Comparison of ENCODE assay signal across 23 cellular contexts in the genomic region with DNA sequence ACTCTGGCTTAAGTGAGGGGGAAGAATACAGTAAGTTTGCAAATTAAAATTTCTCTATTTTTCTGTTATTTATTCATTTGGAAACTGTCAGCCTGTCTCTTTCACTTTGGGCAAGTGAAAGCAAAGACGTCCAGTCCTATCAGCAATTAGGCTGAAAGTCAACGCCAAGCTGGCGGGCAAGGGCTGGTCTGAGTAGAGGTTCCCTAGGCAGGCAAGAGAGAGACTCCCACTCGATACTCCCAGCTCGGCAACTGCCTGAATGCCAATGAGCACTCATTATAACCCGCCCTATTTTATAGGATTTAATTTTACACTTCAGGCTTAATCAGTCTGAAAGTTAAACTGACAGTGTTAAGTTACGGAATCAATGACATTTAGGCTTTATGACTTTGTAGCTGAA. TPM values are rescaled to one million over a fixed set of nuclear protein-coding genes. Genes with fewer than 3 reads are reported as not detected.
DNase-seq lines count a peak whose midpoint lies in the region; ATAC-seq and TF ChIP-seq lines count a peak whose summit lies in the region.
"Had no signal": no experiment of that assay in that cellular context is flagged by ENCODE, and none has a peak within 500 bp of the region (broad histone marks: within the 10 kb centered on the region; RNA-seq: fewer than 3 reads in every experiment).

No MANE protein-coding gene starts in this region.

- H3K36me3 ChIP-seq in right atrium auricular region, result peaks cover 79% of the 10 kb centered on the region
- peaks cover 81 to 100% (median 100%) of the 10 kb centered on the region in 4 donors for H3K36me3 ChIP-seq in stomach

- H3K27ac ChIP-seq in right atrium auricular region (peak overlapping the region in 1 of 2 donors; percentile 10), stomach (no peak overlapping the region)
- H3K27ac ChIP-seq: HL-60 had no signal

- 81 to 89% (median 85%) methylated on average over 7 of the region's 7 CpGs for WGBS in stomach, 5 donors

- no peak for TF ChIP-seq POLR2A in stomach (IDR thresholded peaks at IDR 0.05)

- peak; percentile 43 for ATAC-seq in Right ventricle myocardium inferior
- ATAC-seq in left ventricle myocardium superior, result peak; percentile 41

- H3K4me3 ChIP-seq in right atrium auricular region (no peak overlapping the region), stomach (no peak overlapping the region)
- H3K4me3 ChIP-seq: HAP-1 had no signal

- intact Hi-C loops in Right ventricle myocardium inferior (cut with DNase I) (loop anchor here (5.0 kb wide), 1 partner anchor 155 kb away; no protein-coding TSS in a partner anchor), left ventricle myocardium superior (cut with micrococcal nuclease) (no loop called here), stomach (cut with DNase I; ENCODE audit: low total_unique reads) (no loop called here)

- H3K9me3 ChIP-seq in right atrium auricular region, result no peaks in the 10 kb centered on the region
- no peaks in the 10 kb centered on the region for H3K9me3 ChIP-seq in stomach
- H3K9me3 ChIP-seq: HAP-1 had no signal

- H3K27me3 ChIP-seq in right atrium auricular region (no peaks in the 10 kb centered on the region), stomach (no peaks in the 10 kb centered on the region)

- H3K4me1 ChIP-seq in right atrium auricular region (peaks cover 0 to 38% of the 10 kb centered on the region in 2 donors), stomach (peaks cover 0 to 9% (median 0%) of the 10 kb centered on the region in 4 donors)
- H3K4me1 ChIP-seq: HAP-1 had no signal

- DNase-seq in Right ventricle myocardium inferior (ENCODE audit: missing footprints) (no peak), right atrium auricular region (ENCODE audit: low spot score) (no peak), left ventricle myocardium superior (peak; percentile 60), putamen (ENCODE audit: low spot score) (peak; percentile 53), stomach (no peak), NCI-H1092 treated with DMSO at 0.1 percent for 48 hours (lab: John Stamatoyannopoulos, UW) (no peak)
- no peak for DNase-seq in stimulated activated CD4-positive, alpha-beta T cell treated with anti-CD3 and anti-CD28 coated beads, Interleukin-2, amount 100 ng/mL, for 24 hours
- DNase-seq: DMS153, DND-41, GOT3, HFFc6, NCI-H1048, NCI-H1417 treated with DMSO at 0.1 percent for 48 hours, NCI-H187, NCI-H2081 treated with DMSO at 0.1 percent for 48 hours, NCI-H226, NCI-H510A, NCI-H69 had no signal

- no peak for TF ChIP-seq EP300 in stomach (IDR thresholded peaks at IDR 0.05)

- TF ChIP-seq CTCF in right atrium auricular region (IDR thresholded peaks at IDR 0.05), result no peak
- TF ChIP-seq CTCF in stomach (IDR thresholded peaks at IDR 0.05), result no peak

RNA-seq across cellular contexts. Expression of a gene that starts 14.3 kb away (rescaled TPM):
- total RNA-seq in Right ventricle myocardium inferior (3.1 TPM), right atrium auricular region (not detected), left ventricle myocardium superior (2.0 TPM), stomach (not detected)
- under 1 TPM in 1 of 3 donors, not detected in 2; 0.08 TPM for polyA plus RNA-seq in stomach
- total RNA-seq: A172, HFFc6 had no signal
- polyA plus RNA-seq: BJ, IgD-negative memory B cell had no signal

RNA-seq across cellular contexts. Expression of a gene that starts 59.8 kb away (rescaled TPM):
- 70.2 TPM for total RNA-seq in Right ventricle myocardium inferior
- 10 to 100 TPM; 75.3 to 77.5 TPM for total RNA-seq in right atrium auricular region
- total RNA-seq in left ventricle myocardium superior, result 80.8 TPM
- 100 to 1,000 TPM in 2 of 5 donors, 10 to 100 TPM in 3; 53.9 to 112 (median 78.1) TPM for total RNA-seq in stomach
- 10 to 100 TPM; 21.4 to 33.4 (median 28.2) TPM for polyA plus RNA-seq in stomach

Comparison
In these comparisons a context has a peak if more than half of its experiments do, and no peak if none do; other contexts are left out.
1. DNase-seq: peak in left ventricle myocardium superior (single experiment) and putamen (single experiment); none in Right ventricle myocardium inferior (single experiment), right atrium auricular region (single experiment), stomach (single experiment), NCI-H1092 treated with DMSO at 0.1 percent for 48 hours (single experiment) and stimulated activated CD4-positive, alpha-beta T cell treated with anti-CD3 and anti-CD28 coated beads, Interleukin-2, amount 100 ng/mL, for 24 hours (0 of 2).